In genomic region chr11:2690261-2690575, GRCh38 we compare ENCODE assay signal across 23 cellular contexts. TPM values are rescaled to one million over a fixed set of nuclear protein-coding genes. Genes with fewer than 3 reads are reported as not detected.
DNase-seq lines count a peak whose midpoint lies in the region; ATAC-seq, FAIRE-seq and TF ChIP-seq lines count a peak whose summit lies in the region.
"Had no signal": no experiment of that assay in that cellular context is flagged by ENCODE, and none has a peak within 500 bp of the region (broad histone marks: within the 10 kb centered on the region; RNA-seq: fewer than 3 reads in every experiment).

No MANE protein-coding gene starts in this region.

- H3K4me3 Mint-ChIP-seq in MCF 10A (ENCODE audit: unreplicated experiment) (no peak overlapping the region), type B pancreatic cell (no peak overlapping the region)
- H3K4me3 Mint-ChIP-seq: activated naive CD4-positive, alpha-beta T cell treated with anti-CD3 and anti-CD28 coated beads, Interleukin-2, amount 10 ng/mL, durations not matched to agents 7 days and 5 days; activated T-cell treated with anti-CD3 and anti-CD28 coated beads, Interleukin-2, amount 50 U/mL, for 72 hours; T-helper 2 cell treated with Interferon-gamma antibody and Interleukin-4, amounts not matched to agents 5 μg/mL and 100 μg/mL, for 36 hours had no signal

- no peaks in the 10 kb centered on the region for H3K9me3 Mint-ChIP-seq in MCF 10A (ENCODE audit: unreplicated experiment)
- H3K9me3 Mint-ChIP-seq in type B pancreatic cell, result no peaks in the 10 kb centered on the region
- H3K9me3 Mint-ChIP-seq: activated naive CD4-positive, alpha-beta T cell treated with anti-CD3 and anti-CD28 coated beads, Interleukin-2, amount 10 ng/mL, durations not matched to agents 7 days and 5 days; activated T-cell treated with anti-CD3 and anti-CD28 coated beads, Interleukin-2, amount 50 U/mL, for 72 hours; T-helper 2 cell treated with Interferon-gamma antibody and Interleukin-4, amounts not matched to agents 5 μg/mL and 100 μg/mL, for 36 hours had no signal

- H3K36me3 Mint-ChIP-seq in MCF 10A (ENCODE audit: insufficient read depth, unreplicated experiment), result no peaks in the 10 kb centered on the region
- H3K36me3 Mint-ChIP-seq in type B pancreatic cell, result peaks cover 10% of the 10 kb centered on the region
- H3K36me3 Mint-ChIP-seq: activated naive CD4-positive, alpha-beta T cell treated with anti-CD3 and anti-CD28 coated beads, Interleukin-2, amount 10 ng/mL, durations not matched to agents 7 days and 5 days had no signal

- H3K9me3 ChIP-seq in mammary epithelial cell (replicated peaks; ENCODE audit: insufficient read depth, low read length), result no peaks in the 10 kb centered on the region
- H3K9me3 ChIP-seq in K562 (replicated peaks; ENCODE audit: control insufficient read depth, insufficient read depth, low read depth, low read length), result no peaks in the 10 kb centered on the region
- H3K9me3 ChIP-seq in mesenchymal stem cell (ENCODE audit: control insufficient read depth, low read length), result no peaks in the 10 kb centered on the region
- H3K9me3 ChIP-seq: A549, heart left ventricle, prostate gland had no signal

- peak overlapping the region in 1 of 2 experiments; percentile 3 for H3K18ac ChIP-seq in mesenchymal stem cell (ENCODE audit: low read depth in 1 of 2, low read length in 2 of 2)

- no peak for ATAC-seq in K562
- no peak for ATAC-seq in HG02885 (IDR thresholded peaks at IDR 0.05; ENCODE audit: poor library complexity, unreplicated experiment)
- ATAC-seq in HG03571 (IDR thresholded peaks at IDR 0.05; ENCODE audit: unreplicated experiment), result no peak
- ATAC-seq: A549; activated T-cell treated with anti-CD3 and anti-CD28 coated beads, Interleukin-2, amount 50 U/mL, for 72 hours; heart left ventricle; stimulated activated naive CD8-positive, alpha-beta T cell treated with anti-CD3 and anti-CD28 coated beads, Interleukin-15, Interleukin-2, amounts not matched to agents 100 U/mL and 50 U/mL, for 24 hours had no signal

- FAIRE-seq in K562 (lab: Jason Lieb, UNC), result no peak
- FAIRE-seq: A549 had no signal

- BruUV-seq in MCF 10A (replicated peaks; lab: Mats Ljungman, UMichigan) (no TSS peak), mammary epithelial cell (replicated peaks; lab: Mats Ljungman, UMichigan) (no TSS peak), K562 (replicated peaks; lab: Mats Ljungman, UMichigan) (no TSS peak)

- peaks cover 16% of the 10 kb centered on the region for H3K4me1 Mint-ChIP-seq in MCF 10A (ENCODE audit: insufficient read depth, unreplicated experiment)
- H3K4me1 Mint-ChIP-seq in type B pancreatic cell (ENCODE audit: unreplicated experiment), result peaks cover 45% of the 10 kb centered on the region
- H3K4me1 Mint-ChIP-seq: activated naive CD4-positive, alpha-beta T cell treated with anti-CD3 and anti-CD28 coated beads, Interleukin-2, amount 10 ng/mL, durations not matched to agents 7 days and 5 days had no signal

- no peak overlapping the region for H2AFZ ChIP-seq in mammary epithelial cell (ENCODE audit: low read depth, low read length)
- H2AFZ ChIP-seq in K562 (ENCODE audit: low read depth, low read length), result no peak overlapping the region
- no peak overlapping the region for H2AFZ ChIP-seq in mesenchymal stem cell (ENCODE audit: low read depth, low read length)

- H3K4me2 ChIP-seq in mammary epithelial cell (ENCODE audit: insufficient read depth, low read depth, low read length), result no peak overlapping the region
- no peak overlapping the region for H3K4me2 ChIP-seq in K562 (ENCODE audit: insufficient read depth, low read length)
- no peak overlapping the region for H3K4me2 ChIP-seq in mesenchymal stem cell (ENCODE audit: low read length, poor library complexity, severe bottlenecking)
- H3K4me2 ChIP-seq: A549 had no signal

- peak overlapping the region; percentile 32 for H3K27ac Mint-ChIP-seq in MCF 10A (ENCODE audit: low read depth, unreplicated experiment)
- H3K27ac Mint-ChIP-seq in type B pancreatic cell, result peak overlapping the region; percentile 68
- H3K27ac Mint-ChIP-seq: activated naive CD4-positive, alpha-beta T cell treated with anti-CD3 and anti-CD28 coated beads, Interleukin-2, amount 10 ng/mL, durations not matched to agents 7 days and 5 days; activated T-cell treated with anti-CD3 and anti-CD28 coated beads, Interleukin-2, amount 50 U/mL, for 72 hours; T-helper 2 cell treated with Interferon-gamma antibody and Interleukin-4, amounts not matched to agents 5 μg/mL and 100 μg/mL, for 36 hours had no signal

- CTCF ChIA-PET in MCF 10A (lab: Yijun Ruan, JAX), result interaction anchor here (0.5 to 1.0 kb wide), 2 partner anchors 135 to 150 kb away, joined by 3 to 4 read pairs; no protein-coding TSS in a partner anchor
- CTCF ChIA-PET in mammary epithelial cell (lab: Charles Lee; ENCODE audit: low non-redundant PET), result no interaction called here
- CTCF ChIA-PET in K562 (lab: Yijun Ruan, JAX; ENCODE audit: low intra/inter-chr PET ratio), result no interaction called here

- no peak overlapping the region for H4K8ac ChIP-seq in mesenchymal stem cell (ENCODE audit: low read length)

- WGBS in mammary epithelial cell (ENCODE audit: low coverage, missing lambda C conversion rate), result 42% methylated on average over 2 of the region's 2 CpGs
- 50% methylated on average over 2 of the region's 2 CpGs for whole genome bisulfite sequencing in K562 (ENCODE audit: insufficient coverage, low coverage, missing lambda C conversion rate)
- 63% methylated on average over 2 of the region's 2 CpGs for WGBS in mesenchymal stem cell

- no peak overlapping the region for H3K27ac ChIP-seq in mammary epithelial cell (ENCODE audit: insufficient read depth, low read depth, low read length)
- no peak overlapping the region for H3K27ac ChIP-seq in K562 (ENCODE audit: extremely low read depth, low read depth, low read length)
- H3K27ac ChIP-seq in mesenchymal stem cell (ENCODE audit: low read length, poor library complexity, severe bottlenecking), result no peak overlapping the region
- H3K27ac ChIP-seq: A549, coronary artery, heart left ventricle, prostate gland had no signal

- no peak overlapping the region for H2BK15ac ChIP-seq in mesenchymal stem cell (ENCODE audit: low read depth, poor library complexity, severe bottlenecking)

- H3K9me1 ChIP-seq in K562 (ENCODE audit: control insufficient read depth, insufficient read depth, low read length), result peaks cover 12% of the 10 kb centered on the region

- POLR2A ChIA-PET in MCF 10A (lab: Yijun Ruan, JAX) (interaction anchor here (0.6 kb wide), 1 partner anchor 10 kb away, joined by 4 read pairs; the partner anchor contains the start of gene KCNQ1OT1), K562 (lab: Yijun Ruan, JAX) (interaction anchor here (1.1 to 3.4 kb wide), 5 partner anchors 9 to 29 kb away, joined by 4 to 20 read pairs (median 9); partner anchors contain the start of gene KCNQ1OT1)

- TF ChIP-seq EP300 in K562 (IDR thresholded peaks at IDR 0.05; ENCODE audit: low read length), result no peak

- no peak for TF ChIP-seq RAD21 in K562 (CRISPR knock-in tag; conservative IDR thresholded peaks at IDR 0.05 in 1 of 2, IDR thresholded peaks at IDR 0.05 in 1 of 2)

- H3K23ac ChIP-seq in mesenchymal stem cell (ENCODE audit: low read length in 2 of 2), result no peak overlapping the region

- H3K27me3 ChIP-seq in mammary epithelial cell (ENCODE audit: insufficient read depth, low read length), result no peaks in the 10 kb centered on the region
- H3K27me3 ChIP-seq in K562 (ENCODE audit: control insufficient read depth in 2 of 2, insufficient read depth in 2 of 2, low read length in 2 of 2), result no peaks in the 10 kb centered on the region
- no peaks in the 10 kb centered on the region for H3K27me3 ChIP-seq in mesenchymal stem cell (ENCODE audit: control insufficient read depth in 1 of 2, insufficient read depth in 1 of 2, low read length in 2 of 2)
- H3K27me3 ChIP-seq: heart left ventricle had no signal

- dilution Hi-C loops in mammary epithelial cell (cut with HindIII; ENCODE audit: low sequenced_read_pairs), result loop anchor here (5.0 kb wide), 1 partner anchor 38 kb away; no protein-coding TSS in a partner anchor

- no peak overlapping the region for H3K4ac ChIP-seq in mesenchymal stem cell (ENCODE audit: low read depth in 1 of 2, low read length in 2 of 2)

- no peaks in the 10 kb centered on the region for H3K79me1 ChIP-seq in mesenchymal stem cell (replicated peaks; ENCODE audit: low read length, poor library complexity, severe bottlenecking)

- in situ Hi-C loops in mammary epithelial cell (cut with MboI; ENCODE audit: low sequenced_read_pairs in 2 of 2) (loop anchor here in 1 of 2 donors (10.0 kb wide), 1 partner anchor 185 kb away; no protein-coding TSS in a partner anchor), K562 (cut with MboI) (no loop called here)

- peak overlapping the region in 1 of 2 experiments; percentile 24 for H3K14ac ChIP-seq in mesenchymal stem cell (ENCODE audit: low read length in 2 of 2)

- H3K79me2 ChIP-seq in mammary epithelial cell (ENCODE audit: insufficient read depth, low read length) (peaks cover 59% of the 10 kb centered on the region), K562 (ENCODE audit: control insufficient read depth, insufficient read depth, low read length) (peaks cover 97% of the 10 kb centered on the region)

- no peak overlapping the region for H3K4me3 ChIP-seq in mammary epithelial cell (replicated peaks in 1 of 3; ENCODE audit: insufficient read depth in 1 of 3, low read depth in 2 of 3, low read length in 3 of 3)
- H3K4me3 ChIP-seq in K562, result no peak overlapping the region
- H3K4me3 ChIP-seq in mesenchymal stem cell (ENCODE audit: insufficient read depth in 1 of 2, low read depth in 1 of 2, low read length in 2 of 2), result no peak overlapping the region
- H3K4me3 ChIP-seq: A549, coronary artery, heart left ventricle, prostate gland had no signal

- no peak for TF ChIP-seq POLR2A in K562 (conservative IDR thresholded peaks at IDR 0.05)

- H2BK12ac ChIP-seq in mesenchymal stem cell (ENCODE audit: low read length in 2 of 2), result no peak overlapping the region

- H2BK5ac ChIP-seq in mesenchymal stem cell (ENCODE audit: low read depth, low read length, poor library complexity, severe bottlenecking), result no peak overlapping the region

- H3K9ac ChIP-seq in mammary epithelial cell (ENCODE audit: insufficient read depth, low read length) (no peak overlapping the region), K562 (ENCODE audit: insufficient read depth in 1 of 2, low read depth in 2 of 2, low read length in 2 of 2) (no peak overlapping the region), mesenchymal stem cell (ENCODE audit: low read length) (no peak overlapping the region)

- no peak overlapping the region for H4K91ac ChIP-seq in mesenchymal stem cell (ENCODE audit: low read length)

- intact Hi-C loops in MCF 10A (cut with micrococcal nuclease) (no loop called here), mammary epithelial cell (cut with micrococcal nuclease) (no loop called here), K562 (cut with micrococcal nuclease) (loop anchor here (10.0 kb wide), 1 partner anchor 155 kb away; no protein-coding TSS in a partner anchor)

- H2BK120ac ChIP-seq in mesenchymal stem cell (ENCODE audit: low read depth, low read length), result no peak overlapping the region

- H3K36me3 ChIP-seq in mammary epithelial cell (ENCODE audit: insufficient read depth, low read length) (no peaks in the 10 kb centered on the region), K562 (ENCODE audit: control insufficient read depth, insufficient read depth, low read length) (peaks cover 88% of the 10 kb centered on the region; the same call in 2 of the 3 replicates), mesenchymal stem cell (ENCODE audit: control insufficient read depth in 1 of 2, insufficient read depth in 2 of 2, low read depth in 1 of 2, low read length in 2 of 2) (peaks cover 8 to 42% of the 10 kb centered on the region in 2 experiments)
- H3K36me3 ChIP-seq: prostate gland had no signal

- H2AK5ac ChIP-seq in mesenchymal stem cell (ENCODE audit: low read length, severe bottlenecking), result peak overlapping the region; percentile 24

- H4K20me1 ChIP-seq in mammary epithelial cell (ENCODE audit: insufficient read depth, low read length), result no peaks in the 10 kb centered on the region
- peaks cover 88% of the 10 kb centered on the region for H4K20me1 ChIP-seq in K562 (replicated peaks; ENCODE audit: control insufficient read depth, insufficient read depth, low read length)

- H3K27me3 Mint-ChIP-seq in MCF 10A (ENCODE audit: insufficient read depth, unreplicated experiment) (no peaks in the 10 kb centered on the region), type B pancreatic cell (no peaks in the 10 kb centered on the region)
- H3K27me3 Mint-ChIP-seq: activated naive CD4-positive, alpha-beta T cell treated with anti-CD3 and anti-CD28 coated beads, Interleukin-2, amount 10 ng/mL, durations not matched to agents 7 days and 5 days had no signal

- no peaks in the 10 kb centered on the region for H3K4me1 ChIP-seq in mammary epithelial cell (ENCODE audit: insufficient read depth, low read length)
- H3K4me1 ChIP-seq in K562 (replicated peaks in 1 of 2; ENCODE audit: control insufficient read depth in 2 of 2, insufficient read depth in 2 of 2, low read length in 2 of 2), result peaks cover 2 to 11% of the 10 kb centered on the region in 2 experiments; a peak in 3 of 5 replicates
- peaks cover 80% of the 10 kb centered on the region for H3K4me1 ChIP-seq in mesenchymal stem cell (ENCODE audit: control insufficient read depth, insufficient read depth, low read depth, low read length)
- H3K4me1 ChIP-seq: A549, prostate gland had no signal

- DNase-seq in MCF 10A (ENCODE audit: unreplicated experiment) (no peak), mammary epithelial cell (no peak), K562 (ENCODE audit: extremely low read depth in 1 of 4, low spot score in 3 of 4) (no peak), mesenchymal stem cell (peak; percentile 74), type B pancreatic cell (ENCODE audit: extremely low spot score, unreplicated experiment) (no peak), NCI-H524 treated with DMSO at 0.1 percent for 48 hours (lab: John Stamatoyannopoulos, UW) (no peak)
- DNase-seq: activated CD4-positive, alpha-beta T cell treated with anti-CD3 and anti-CD28 coated beads for 48 hours; activated naive CD4-positive, alpha-beta T cell treated with anti-CD3 and anti-CD28 coated beads, Interleukin-2, amount 10 ng/mL, durations not matched to agents 7 days and 5 days; activated T-cell treated with anti-CD3 and anti-CD28 coated beads, Interleukin-2, amount 50 U/mL, for 72 hours; amygdala; DMS153; effector memory CD4-positive, alpha-beta T cell; erythroblast; IMR-90; NCI-H2081; stimulated activated naive CD8-positive, alpha-beta T cell treated with anti-CD3 and anti-CD28 coated beads, Interleukin-15, Interleukin-2, amounts not matched to agents 100 U/mL and 50 U/mL, for 24 hours had no signal

- no peak for TF ChIP-seq CTCF in MCF 10A (IDR thresholded peaks at IDR 0.05; ENCODE audit: unreplicated experiment)
- TF ChIP-seq CTCF in mammary epithelial cell (conservative IDR thresholded peaks at IDR 0.05 in 1 of 2, IDR thresholded peaks at IDR 0.05 in 1 of 2; ENCODE audit: extremely low read depth in 1 of 2, insufficient read depth in 1 of 2, low read depth in 1 of 2, low read length in 2 of 2), result no peak
- TF ChIP-seq CTCF in K562 (IDR thresholded peaks at IDR 0.05 in 2 of 3, conservative IDR thresholded peaks at IDR 0.05 in 1 of 3; ENCODE audit: insufficient read depth in 2 of 3, low read depth in 1 of 3, low read length in 3 of 3), result no peak
- TF ChIP-seq CTCF in type B pancreatic cell (conservative IDR thresholded peaks at IDR 0.05), result no peak

RNA-seq across cellular contexts. Expression of gene KCNQ1OT1, which starts 9.6 kb away (rescaled TPM):
- total RNA-seq in MCF 10A (2022) (1.3 and 1.7 TPM in 2 replicates), mammary epithelial cell (1 to 10 TPM in 1 of 2 donors, under 1 TPM in 1; 0.82 to 1.0 TPM), K562 (2014; rRNA removed) (1.2 and 1.3 TPM in 2 replicates), K562 (2014; rRNA removed; fragmentation: Illumina TruSeq; extraction: Trizol) (2.0 TPM in 2 replicates), K562 (2015; rRNA removed; fragmentation: Illumina TruSeq; extraction: Trizol) (2.2 and 2.3 TPM in 2 replicates), K562 (2021) (1.4 and 1.7 TPM in 2 replicates), type B pancreatic cell (ENCODE audit: low replicate concordance) (3.3 and 7.0 TPM in 2 replicates)
- polyA plus RNA-seq in mammary epithelial cell (0.01 TPM), K562 (2011; rRNA removed) (0.74 and 0.92 TPM in 2 replicates), K562 (2014; fragmentation: Illumina TruSeq; extraction: Trizol) (0.48 and 0.51 TPM in 2 replicates), K562 (2014; fragmentation: Nextera tagmentation; extraction: Ambion mirVana) (under 1 TPM; 0.04 to 0.17 TPM), K562 (2014; rRNA removed) (0.50 and 0.64 TPM in 2 replicates)
- 0.67 TPM for polyA minus RNA-seq in mammary epithelial cell
- total RNA-seq in K562 (2011; cell fraction: chromatin; rRNA removed; ENCODE audit: low replicate concordance), result 32.7 and 48.2 TPM in 2 replicates
- total RNA-seq in K562 (2011; cell fraction: nucleolus; rRNA removed), result 15.8 and 20.9 TPM in 2 replicates
- total RNA-seq in K562 (2011; cell fraction: nucleoplasm; rRNA removed), result 36.4 and 61.6 TPM in 2 replicates
- polyA plus RNA-seq in K562 (2011; cell fraction: cytosol; rRNA removed), result 0.06 and 0.15 TPM in 2 replicates
- 5.9 and 6.5 TPM in 2 replicates for polyA plus RNA-seq in K562 (2011; cell fraction: nucleus; rRNA removed)
- 0.38 and 0.66 TPM in 2 replicates for polyA plus RNA-seq in K562 (2012)
- polyA minus RNA-seq in K562 (2011; rRNA and poly(A)+ RNA removed), result 7.7 and 12.9 TPM in 2 replicates
- 0.48 and 1.0 TPM in 2 replicates for polyA minus RNA-seq in K562 (2011; cell fraction: cytosol; rRNA and poly(A)+ RNA removed)
- 15.9 and 28.0 TPM in 2 replicates for polyA minus RNA-seq in K562 (2011; cell fraction: nucleus; rRNA and poly(A)+ RNA removed)
- polyA plus RNA-seq in mesenchymal stem cell (2013, experiment 1 of 2), result 0.08 TPM
- 0.05 TPM for polyA plus RNA-seq in mesenchymal stem cell (2013, experiment 2 of 2)
